ENCODE assay signal across 8 cellular contexts in genomic region chr4:185425600-185426352, GRCh38. TPM values are rescaled to one million over a fixed set of nuclear protein-coding genes. Genes with fewer than 3 reads are reported as not detected.
DNase-seq lines count a peak whose midpoint lies in the region; ATAC-seq and TF ChIP-seq lines count a peak whose summit lies in the region.

A gene with protein sequence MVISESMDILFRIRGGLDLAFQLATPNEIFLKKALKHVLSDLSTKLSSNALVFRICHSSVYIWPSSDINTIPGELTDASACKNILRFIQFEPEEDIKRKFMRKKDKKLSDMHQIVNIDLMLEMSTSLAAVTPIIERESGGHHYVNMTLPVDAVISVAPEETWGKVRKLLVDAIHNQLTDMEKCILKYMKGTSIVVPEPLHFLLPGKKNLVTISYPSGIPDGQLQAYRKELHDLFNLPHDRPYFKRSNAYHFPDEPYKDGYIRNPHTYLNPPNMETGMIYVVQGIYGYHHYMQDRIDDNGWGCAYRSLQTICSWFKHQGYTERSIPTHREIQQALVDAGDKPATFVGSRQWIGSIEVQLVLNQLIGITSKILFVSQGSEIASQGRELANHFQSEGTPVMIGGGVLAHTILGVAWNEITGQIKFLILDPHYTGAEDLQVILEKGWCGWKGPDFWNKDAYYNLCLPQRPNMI (minus strand): TSS chr4:185425964. CDS start chr4:185425868, 96 bp downstream.

- H4K20me1 ChIP-seq in OCI-LY3 (ENCODE audit: insufficient read depth, low read length): no peaks in the 10 kb centered on the region

- peak within 1 kb of the TSS; percentile 96 for H3K27ac ChIP-seq in HUES64 (ENCODE audit: low read depth, low read length)
- peak within 1 kb of the TSS; percentile 50 for H3K27ac ChIP-seq in OCI-LY3 (ENCODE audit: low read length)

- H3K79me2 ChIP-seq in OCI-LY3 (ENCODE audit: low read length): no peaks in the 10 kb centered on the region

- DNase-seq in DMS 273 (lab: John Stamatoyannopoulos, UW; ENCODE audit: unreplicated experiment): peak; percentile 92
- peak; percentile 74 for DNase-seq in activated T-cell treated with anti-CD3 and anti-CD28 coated beads for 24 hours (ENCODE audit: low read depth)
- DNase-seq in epithelial cell of esophagus (ENCODE audit: low read depth): peak; percentile 90
- peak; percentile 72 for DNase-seq in middle frontal gyrus (ENCODE audit: extremely low spot score, low spot score)
- peak; percentile 76 to 88 for DNase-seq in stimulated activated CD8-positive, alpha-beta memory T cell treated with anti-CD3 and anti-CD28 coated beads, Interleukin-2, amount 100 ng/mL, for 1 hour (ENCODE audit: low read depth in 2 of 2)

- H3K36me3 ChIP-seq in HUES64 (ENCODE audit: insufficient read depth, low read length): peaks cover 15% of the 10 kb centered on the region; the same call in 1 of the 2 replicates
- no peaks in the 10 kb centered on the region for H3K36me3 ChIP-seq in OCI-LY3 (replicated peaks; ENCODE audit: low read depth, low read length)

- H3K4me1 ChIP-seq in HUES64 (ENCODE audit: insufficient read depth, low read length) (0 out of 2 replicates have a peak, but pooled peaks cover 5% of the 10 kb centered on the region), OCI-LY3 (ENCODE audit: low read length) (peaks cover 3% of the 10 kb centered on the region; the same call in 1 of the 2 replicates)

- under 1% methylated on average over 64 of the region's 67 CpGs for WGBS in HUES64

- peak; percentile 95 for ATAC-seq in GM21515 (IDR thresholded peaks at IDR 0.05; ENCODE audit: unreplicated experiment)

- peak within 1 kb of the TSS; percentile 77 for H3K4me2 ChIP-seq in OCI-LY3 (ENCODE audit: low read length)

- H3K4me3 ChIP-seq in HUES64 (ENCODE audit: low read length): peak within 1 kb of the TSS; percentile 92
- peak within 1 kb of the TSS; percentile 86 for H3K4me3 ChIP-seq in OCI-LY3 (ENCODE audit: low read length)
- peak within 1 kb of the TSS; percentile 96 for H3K4me3 ChIP-seq in epithelial cell of esophagus (ENCODE audit: low read length)

- no peak for TF ChIP-seq CTCF in OCI-LY3 (IDR thresholded peaks at IDR 0.05; ENCODE audit: low read depth, low read length)
- TF ChIP-seq CTCF in epithelial cell of esophagus (IDR thresholded peaks at IDR 0.05; ENCODE audit: insufficient read depth, low read depth, low read length, missing control alignments): no peak

- H2AFZ ChIP-seq in OCI-LY3 (ENCODE audit: low read depth, low read length): peak within 1 kb of the TSS; percentile 30; the same call in 1 of the 2 replicates

- H3K9ac ChIP-seq in HUES64 (ENCODE audit: low read depth, low read length) (peak within 1 kb of the TSS; percentile 100), OCI-LY3 (ENCODE audit: low read length) (peak within 1 kb of the TSS; percentile 68)

- H3K9me3 ChIP-seq in HUES64 (ENCODE audit: insufficient read depth, low read depth, low read length) (no peaks in the 10 kb centered on the region), OCI-LY3 (ENCODE audit: insufficient read depth, low read length) (no peaks in the 10 kb centered on the region)

- H3K27me3 ChIP-seq in HUES64 (ENCODE audit: insufficient read depth, low read length): no peaks in the 10 kb centered on the region
- no peaks in the 10 kb centered on the region for H3K27me3 ChIP-seq in OCI-LY3 (ENCODE audit: low read depth, low read length)

RNA-seq across cellular contexts. Expression of the gene that starts here (rescaled TPM):
- 25.8 TPM for polyA plus RNA-seq in HUES64 (2013, experiment 1 of 2)
- polyA plus RNA-seq in HUES64 (2013, experiment 2 of 2): 29.7 TPM

Comparison
In these comparisons a context has a peak if more than half of its experiments do, and no peak if none do; other contexts are left out.
1. Peak in every context shown above with its lines: DNase-seq, ATAC-seq, H3K4me3 ChIP-seq and H3K27ac ChIP-seq.